1 cellular context compared by ENCODE assay signal in the genomic region with DNA sequence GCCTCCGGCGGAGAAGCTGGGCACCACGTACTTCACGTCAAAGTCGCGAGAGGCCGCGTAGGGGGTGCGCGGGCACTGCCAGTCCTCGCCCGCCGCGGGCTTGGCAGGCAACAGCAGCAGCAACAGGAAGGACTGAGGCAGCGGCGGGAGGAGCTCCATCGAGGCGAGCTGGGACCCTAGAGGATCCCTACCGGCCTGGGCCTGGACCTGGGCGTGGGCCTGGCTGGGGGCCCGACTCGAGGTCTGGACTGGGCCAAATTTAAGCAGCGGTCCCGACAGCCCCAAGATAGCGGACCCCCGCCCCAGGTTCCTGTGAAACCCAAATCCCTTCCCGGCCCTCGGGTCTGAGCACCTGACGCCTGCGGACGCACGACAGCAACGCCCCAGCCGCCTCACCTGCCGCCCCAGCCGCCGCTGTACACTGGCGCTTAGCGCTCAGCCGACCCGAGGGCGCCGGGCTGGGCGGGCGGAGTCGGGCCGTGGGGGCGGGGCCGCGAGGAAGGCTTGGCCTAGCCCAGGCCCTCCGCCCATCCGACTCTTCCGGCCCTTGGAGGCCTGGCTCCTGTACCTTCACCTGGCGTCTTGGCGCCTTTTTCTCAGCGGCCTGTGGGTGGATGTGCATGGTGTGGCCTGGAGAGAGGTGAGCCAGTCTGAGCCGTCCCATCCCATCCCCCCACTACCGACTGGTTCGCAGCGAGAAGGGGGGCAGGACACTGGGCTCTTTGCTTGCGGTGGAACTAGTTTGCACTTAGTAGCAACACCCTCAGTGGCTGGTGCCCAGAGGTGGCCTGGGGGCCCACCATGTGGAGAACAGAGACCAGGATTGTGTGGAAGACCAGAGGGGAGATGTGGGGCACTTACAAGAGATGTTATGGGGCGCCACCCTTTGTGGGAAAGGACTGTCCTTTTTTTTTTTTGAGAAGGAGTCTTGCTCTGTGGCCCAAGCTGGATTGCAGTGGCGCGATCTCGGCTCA.
A peak's percentile ranks its signal among the peaks of the same experiment; 100 is the strongest.
TF ChIP-seq lines count a peak whose summit lies in the region.

A gene (minus strand): TSS at position 423 of the 974 bp plus-strand sequence. CDS start 264 bp downstream, at position 159.

TF ChIP-seq in K562, 482 proteins besides CTCF, POLR2A, EP300 and RAD21 (continued from another document and continues in another):
- TF ChIP-seq, protein P1, sequence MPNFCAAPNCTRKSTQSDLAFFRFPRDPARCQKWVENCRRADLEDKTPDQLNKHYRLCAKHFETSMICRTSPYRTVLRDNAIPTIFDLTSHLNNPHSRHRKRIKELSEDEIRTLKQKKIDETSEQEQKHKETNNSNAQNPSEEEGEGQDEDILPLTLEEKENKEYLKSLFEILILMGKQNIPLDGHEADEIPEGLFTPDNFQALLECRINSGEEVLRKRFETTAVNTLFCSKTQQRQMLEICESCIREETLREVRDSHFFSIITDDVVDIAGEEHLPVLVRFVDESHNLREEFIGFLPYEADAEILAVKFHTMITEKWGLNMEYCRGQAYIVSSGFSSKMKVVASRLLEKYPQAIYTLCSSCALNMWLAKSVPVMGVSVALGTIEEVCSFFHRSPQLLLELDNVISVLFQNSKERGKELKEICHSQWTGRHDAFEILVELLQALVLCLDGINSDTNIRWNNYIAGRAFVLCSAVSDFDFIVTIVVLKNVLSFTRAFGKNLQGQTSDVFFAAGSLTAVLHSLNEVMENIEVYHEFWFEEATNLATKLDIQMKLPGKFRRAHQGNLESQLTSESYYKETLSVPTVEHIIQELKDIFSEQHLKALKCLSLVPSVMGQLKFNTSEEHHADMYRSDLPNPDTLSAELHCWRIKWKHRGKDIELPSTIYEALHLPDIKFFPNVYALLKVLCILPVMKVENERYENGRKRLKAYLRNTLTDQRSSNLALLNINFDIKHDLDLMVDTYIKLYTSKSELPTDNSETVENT (CRISPR knock-in tag; IDR thresholded peaks at IDR 0.05), result no peak
- TF ChIP-seq ESRRA (IDR thresholded peaks at IDR 0.05; ENCODE audit: borderline replicate concordance, low read depth) (0 out of 2 replicates have a peak, but pooled peaks have one; percentile 6), HNRNPLL (IDR thresholded peaks at IDR 0.05; ENCODE audit: low read depth, low read length, poor library complexity, severe bottlenecking) (peak; percentile 30), CXXC5 (CRISPR knock-in tag; IDR thresholded peaks at IDR 0.05) (peak; percentile 32; the same call in 1 of the 2 replicates), TAF7 (tag; IDR thresholded peaks at IDR 0.05) (no peak), ZNF224 (CRISPR knock-in tag; IDR thresholded peaks at IDR 0.05) (no peak), JUN (IDR thresholded peaks at IDR 0.05; ENCODE audit: borderline replicate concordance, low read depth, low read length) (no peak), JUN (CRISPR knock-in tag; IDR thresholded peaks at IDR 0.05; ENCODE audit: borderline replicate concordance) (no peak), RAD51 (IDR thresholded peaks at IDR 0.05; ENCODE audit: borderline replicate concordance, low read depth) (no peak), POLR3A (IDR thresholded peaks at IDR 0.05; ENCODE audit: borderline replicate concordance, extremely low read depth, insufficient read depth, insufficient read length) (no peak), FOXJ3 (CRISPR knock-in tag; IDR thresholded peaks at IDR 0.05) (no peak), YY1 (IDR thresholded peaks at IDR 0.05; ENCODE audit: borderline replicate concordance in 1 of 3, control insufficient read depth in 1 of 3, extremely low read depth in 1 of 3, insufficient read depth in 3 of 3, insufficient read length in 1 of 3, insufficient replicate concordance in 2 of 3, low read depth in 1 of 3, low read length in 2 of 3) (peak in 1 of 3 experiments; percentile 52), ZNF12 (CRISPR knock-in tag; IDR thresholded peaks at IDR 0.05) (no peak), FOS (IDR thresholded peaks at IDR 0.05; ENCODE audit: extremely low read depth, insufficient read length) (no peak), ZNF444 (CRISPR knock-in tag; IDR thresholded peaks at IDR 0.05) (no peak), BCOR (IDR thresholded peaks at IDR 0.05) (no peak), KLF16 (IDR thresholded peaks at IDR 0.05) (no peak), ZNF174 (CRISPR knock-in tag; IDR thresholded peaks at IDR 0.05) (no peak), MYBL2 (IDR thresholded peaks at IDR 0.05; ENCODE audit: low read depth) (no peak), MYBL2 (CRISPR knock-in tag; IDR thresholded peaks at IDR 0.05; ENCODE audit: borderline replicate concordance) (no peak), SP1 (CRISPR knock-in tag; IDR thresholded peaks at IDR 0.05) (peak; percentile 57; the same call in 1 of the 2 replicates), CEBPG (CRISPR knock-in tag; IDR thresholded peaks at IDR 0.05) (no peak), CEBPG (tag; conservative IDR thresholded peaks at IDR 0.05 in 1 of 2, IDR thresholded peaks at IDR 0.05 in 1 of 2) (no peak)
- TF ChIP-seq, protein P2, sequence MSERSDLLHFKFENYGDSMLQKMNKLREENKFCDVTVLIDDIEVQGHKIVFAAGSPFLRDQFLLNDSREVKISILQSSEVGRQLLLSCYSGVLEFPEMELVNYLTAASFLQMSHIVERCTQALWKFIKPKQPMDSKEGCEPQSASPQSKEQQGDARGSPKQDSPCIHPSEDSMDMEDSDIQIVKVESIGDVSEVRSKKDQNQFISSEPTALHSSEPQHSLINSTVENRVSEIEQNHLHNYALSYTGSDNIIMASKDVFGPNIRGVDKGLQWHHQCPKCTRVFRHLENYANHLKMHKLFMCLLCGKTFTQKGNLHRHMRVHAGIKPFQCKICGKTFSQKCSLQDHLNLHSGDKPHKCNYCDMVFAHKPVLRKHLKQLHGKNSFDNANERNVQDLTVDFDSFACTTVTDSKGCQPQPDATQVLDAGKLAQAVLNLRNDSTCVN (CRISPR knock-in tag; IDR thresholded peaks at IDR 0.05), result no peak
- TF ChIP-seq, protein P3, sequence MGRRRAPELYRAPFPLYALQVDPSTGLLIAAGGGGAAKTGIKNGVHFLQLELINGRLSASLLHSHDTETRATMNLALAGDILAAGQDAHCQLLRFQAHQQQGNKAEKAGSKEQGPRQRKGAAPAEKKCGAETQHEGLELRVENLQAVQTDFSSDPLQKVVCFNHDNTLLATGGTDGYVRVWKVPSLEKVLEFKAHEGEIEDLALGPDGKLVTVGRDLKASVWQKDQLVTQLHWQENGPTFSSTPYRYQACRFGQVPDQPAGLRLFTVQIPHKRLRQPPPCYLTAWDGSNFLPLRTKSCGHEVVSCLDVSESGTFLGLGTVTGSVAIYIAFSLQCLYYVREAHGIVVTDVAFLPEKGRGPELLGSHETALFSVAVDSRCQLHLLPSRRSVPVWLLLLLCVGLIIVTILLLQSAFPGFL (CRISPR knock-in tag; IDR thresholded peaks at IDR 0.05), result 0 out of 2 replicates have a peak, but pooled peaks have one; percentile 28
- TF ChIP-seq, protein P4, sequence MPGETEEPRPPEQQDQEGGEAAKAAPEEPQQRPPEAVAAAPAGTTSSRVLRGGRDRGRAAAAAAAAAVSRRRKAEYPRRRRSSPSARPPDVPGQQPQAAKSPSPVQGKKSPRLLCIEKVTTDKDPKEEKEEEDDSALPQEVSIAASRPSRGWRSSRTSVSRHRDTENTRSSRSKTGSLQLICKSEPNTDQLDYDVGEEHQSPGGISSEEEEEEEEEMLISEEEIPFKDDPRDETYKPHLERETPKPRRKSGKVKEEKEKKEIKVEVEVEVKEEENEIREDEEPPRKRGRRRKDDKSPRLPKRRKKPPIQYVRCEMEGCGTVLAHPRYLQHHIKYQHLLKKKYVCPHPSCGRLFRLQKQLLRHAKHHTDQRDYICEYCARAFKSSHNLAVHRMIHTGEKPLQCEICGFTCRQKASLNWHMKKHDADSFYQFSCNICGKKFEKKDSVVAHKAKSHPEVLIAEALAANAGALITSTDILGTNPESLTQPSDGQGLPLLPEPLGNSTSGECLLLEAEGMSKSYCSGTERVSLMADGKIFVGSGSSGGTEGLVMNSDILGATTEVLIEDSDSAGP (CRISPR knock-in tag; IDR thresholded peaks at IDR 0.05), result no peak
- TF ChIP-seq, protein P5, sequence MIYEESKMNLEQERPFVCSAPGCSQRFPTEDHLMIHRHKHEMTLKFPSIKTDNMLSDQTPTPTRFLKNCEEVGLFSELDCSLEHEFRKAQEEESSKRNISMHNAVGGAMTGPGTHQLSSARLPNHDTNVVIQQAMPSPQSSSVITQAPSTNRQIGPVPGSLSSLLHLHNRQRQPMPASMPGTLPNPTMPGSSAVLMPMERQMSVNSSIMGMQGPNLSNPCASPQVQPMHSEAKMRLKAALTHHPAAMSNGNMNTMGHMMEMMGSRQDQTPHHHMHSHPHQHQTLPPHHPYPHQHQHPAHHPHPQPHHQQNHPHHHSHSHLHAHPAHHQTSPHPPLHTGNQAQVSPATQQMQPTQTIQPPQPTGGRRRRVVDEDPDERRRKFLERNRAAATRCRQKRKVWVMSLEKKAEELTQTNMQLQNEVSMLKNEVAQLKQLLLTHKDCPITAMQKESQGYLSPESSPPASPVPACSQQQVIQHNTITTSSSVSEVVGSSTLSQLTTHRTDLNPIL (CRISPR knock-in tag; IDR thresholded peaks at IDR 0.05), result no peak
- TF ChIP-seq, protein P6, sequence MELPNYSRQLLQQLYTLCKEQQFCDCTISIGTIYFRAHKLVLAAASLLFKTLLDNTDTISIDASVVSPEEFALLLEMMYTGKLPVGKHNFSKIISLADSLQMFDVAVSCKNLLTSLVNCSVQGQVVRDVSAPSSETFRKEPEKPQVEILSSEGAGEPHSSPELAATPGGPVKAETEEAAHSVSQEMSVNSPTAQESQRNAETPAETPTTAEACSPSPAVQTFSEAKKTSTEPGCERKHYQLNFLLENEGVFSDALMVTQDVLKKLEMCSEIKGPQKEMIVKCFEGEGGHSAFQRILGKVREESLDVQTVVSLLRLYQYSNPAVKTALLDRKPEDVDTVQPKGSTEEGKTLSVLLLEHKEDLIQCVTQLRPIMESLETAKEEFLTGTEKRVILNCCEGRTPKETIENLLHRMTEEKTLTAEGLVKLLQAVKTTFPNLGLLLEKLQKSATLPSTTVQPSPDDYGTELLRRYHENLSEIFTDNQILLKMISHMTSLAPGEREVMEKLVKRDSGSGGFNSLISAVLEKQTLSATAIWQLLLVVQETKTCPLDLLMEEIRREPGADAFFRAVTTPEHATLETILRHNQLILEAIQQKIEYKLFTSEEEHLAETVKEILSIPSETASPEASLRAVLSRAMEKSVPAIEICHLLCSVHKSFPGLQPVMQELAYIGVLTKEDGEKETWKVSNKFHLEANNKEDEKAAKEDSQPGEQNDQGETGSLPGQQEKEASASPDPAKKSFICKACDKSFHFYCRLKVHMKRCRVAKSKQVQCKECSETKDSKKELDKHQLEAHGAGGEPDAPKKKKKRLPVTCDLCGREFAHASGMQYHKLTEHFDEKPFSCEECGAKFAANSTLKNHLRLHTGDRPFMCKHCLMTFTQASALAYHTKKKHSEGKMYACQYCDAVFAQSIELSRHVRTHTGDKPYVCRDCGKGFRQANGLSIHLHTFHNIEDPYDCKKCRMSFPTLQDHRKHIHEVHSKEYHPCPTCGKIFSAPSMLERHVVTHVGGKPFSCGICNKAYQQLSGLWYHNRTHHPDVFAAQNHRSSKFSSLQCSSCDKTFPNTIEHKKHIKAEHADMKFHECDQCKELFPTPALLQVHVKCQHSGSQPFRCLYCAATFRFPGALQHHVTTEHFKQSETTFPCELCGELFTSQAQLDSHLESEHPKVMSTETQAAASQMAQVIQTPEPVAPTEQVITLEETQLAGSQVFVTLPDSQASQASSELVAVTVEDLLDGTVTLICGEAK (IDR thresholded peaks at IDR 0.05), result no peak
- TF ChIP-seq, protein P6 (CRISPR knock-in tag; IDR thresholded peaks at IDR 0.05), result no peak
- TF ChIP-seq, protein P7, sequence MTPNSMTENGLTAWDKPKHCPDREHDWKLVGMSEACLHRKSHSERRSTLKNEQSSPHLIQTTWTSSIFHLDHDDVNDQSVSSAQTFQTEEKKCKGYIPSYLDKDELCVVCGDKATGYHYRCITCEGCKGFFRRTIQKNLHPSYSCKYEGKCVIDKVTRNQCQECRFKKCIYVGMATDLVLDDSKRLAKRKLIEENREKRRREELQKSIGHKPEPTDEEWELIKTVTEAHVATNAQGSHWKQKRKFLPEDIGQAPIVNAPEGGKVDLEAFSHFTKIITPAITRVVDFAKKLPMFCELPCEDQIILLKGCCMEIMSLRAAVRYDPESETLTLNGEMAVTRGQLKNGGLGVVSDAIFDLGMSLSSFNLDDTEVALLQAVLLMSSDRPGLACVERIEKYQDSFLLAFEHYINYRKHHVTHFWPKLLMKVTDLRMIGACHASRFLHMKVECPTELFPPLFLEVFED (CRISPR knock-in tag; conservative IDR thresholded peaks at IDR 0.05), result no peak
- TF ChIP-seq, protein P8, sequence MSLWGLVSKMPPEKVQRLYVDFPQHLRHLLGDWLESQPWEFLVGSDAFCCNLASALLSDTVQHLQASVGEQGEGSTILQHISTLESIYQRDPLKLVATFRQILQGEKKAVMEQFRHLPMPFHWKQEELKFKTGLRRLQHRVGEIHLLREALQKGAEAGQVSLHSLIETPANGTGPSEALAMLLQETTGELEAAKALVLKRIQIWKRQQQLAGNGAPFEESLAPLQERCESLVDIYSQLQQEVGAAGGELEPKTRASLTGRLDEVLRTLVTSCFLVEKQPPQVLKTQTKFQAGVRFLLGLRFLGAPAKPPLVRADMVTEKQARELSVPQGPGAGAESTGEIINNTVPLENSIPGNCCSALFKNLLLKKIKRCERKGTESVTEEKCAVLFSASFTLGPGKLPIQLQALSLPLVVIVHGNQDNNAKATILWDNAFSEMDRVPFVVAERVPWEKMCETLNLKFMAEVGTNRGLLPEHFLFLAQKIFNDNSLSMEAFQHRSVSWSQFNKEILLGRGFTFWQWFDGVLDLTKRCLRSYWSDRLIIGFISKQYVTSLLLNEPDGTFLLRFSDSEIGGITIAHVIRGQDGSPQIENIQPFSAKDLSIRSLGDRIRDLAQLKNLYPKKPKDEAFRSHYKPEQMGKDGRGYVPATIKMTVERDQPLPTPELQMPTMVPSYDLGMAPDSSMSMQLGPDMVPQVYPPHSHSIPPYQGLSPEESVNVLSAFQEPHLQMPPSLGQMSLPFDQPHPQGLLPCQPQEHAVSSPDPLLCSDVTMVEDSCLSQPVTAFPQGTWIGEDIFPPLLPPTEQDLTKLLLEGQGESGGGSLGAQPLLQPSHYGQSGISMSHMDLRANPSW (CRISPR knock-in tag; IDR thresholded peaks at IDR 0.05), result no peak
